In the genomic region with DNA sequence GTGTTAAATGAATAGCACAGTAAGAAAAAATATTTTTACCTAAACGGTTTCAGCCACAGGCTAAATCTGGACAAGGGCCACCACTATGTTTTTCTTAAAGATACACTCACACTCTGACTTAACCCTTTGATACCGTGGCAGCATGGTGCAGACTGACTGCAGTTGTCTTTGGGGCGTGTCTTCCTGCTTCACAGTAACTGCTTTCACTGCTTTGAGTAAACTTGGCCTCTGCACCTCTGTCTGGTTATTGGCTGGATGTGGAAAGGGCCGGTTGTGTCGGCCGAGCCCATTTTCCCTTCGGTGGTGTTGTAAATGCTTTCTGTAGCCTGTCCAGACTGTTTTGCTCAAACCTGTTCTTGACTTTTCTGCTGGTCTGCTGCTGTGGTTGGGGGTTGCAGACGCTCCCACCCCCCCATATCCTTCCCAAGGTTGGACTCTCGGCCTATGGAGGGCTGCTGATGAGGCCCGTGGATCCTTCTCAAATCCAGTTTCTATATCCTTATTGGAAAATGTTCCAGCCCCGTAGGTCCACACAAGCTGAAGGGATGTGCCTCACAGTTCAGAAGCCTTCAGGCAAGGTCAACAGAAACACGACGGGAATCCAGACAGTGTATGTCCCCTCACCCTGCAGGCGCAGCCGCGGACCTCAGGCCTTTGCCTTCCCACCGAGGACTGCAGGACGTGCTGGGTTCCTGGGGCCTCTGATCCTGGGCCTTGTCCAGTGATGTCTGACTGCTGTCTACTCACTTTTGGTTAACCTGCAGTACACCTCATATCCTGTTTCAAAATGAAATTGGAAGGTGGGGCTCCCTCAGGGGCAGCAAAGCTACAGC, we compare ENCODE assay signal across 10 cellular contexts.
DNase-seq lines count a peak whose midpoint lies in the region; ATAC-seq and TF ChIP-seq lines count a peak whose summit lies in the region.
"Had no signal": no experiment of that assay in that cellular context is flagged by ENCODE, and none has a peak within 500 bp of the region (broad histone marks: within the 10 kb centered on the region; RNA-seq: fewer than 3 reads in every experiment).

No MANE protein-coding gene starts in this region.

- H3K4me3 Mint-ChIP-seq in neural progenitor cell, result no peak overlapping the region
- H3K4me3 Mint-ChIP-seq in activated CD8-positive, alpha-beta memory T cell treated with anti-CD3 and anti-CD28 coated beads, Interleukin-2, amount 10 ng/mL, durations not matched to agents 7 days and 5 days, result no peak overlapping the region
- H3K4me3 Mint-ChIP-seq: stimulated activated naive B cell treated with anti-CD40 and anti-IgM and Interleukin-4, amounts not matched to agents 10 μg/mL and 1 μg/mL and 100 μg/mL, for 72 hours had no signal

- no peak overlapping the region for H3K4me2 ChIP-seq in neural progenitor cell

- TF ChIP-seq CTCF in heart left ventricle (IDR thresholded peaks at IDR 0.05) (no peak), stomach (IDR thresholded peaks at IDR 0.05) (no peak), neural progenitor cell (IDR thresholded peaks at IDR 0.05) (no peak)

- CTCF ChIA-PET in activated CD8-positive, alpha-beta memory T cell treated with anti-CD3 and anti-CD28 coated beads, Interleukin-2, amount 10 ng/mL, durations not matched to agents 7 days and 5 days (lab: Charles Lee), result no interaction called here

- H3K27ac ChIP-seq in heart left ventricle, result peak overlapping the region in 1 of 12 donors; percentile 37
- peak overlapping the region; percentile 67 to 76 (median 74) for H3K27ac ChIP-seq in stomach
- H3K27ac ChIP-seq in neural progenitor cell, result no peak overlapping the region

- H3K4me1 Mint-ChIP-seq in neural progenitor cell, result peaks cover 32% of the 10 kb centered on the region
- no peaks in the 10 kb centered on the region for H3K4me1 Mint-ChIP-seq in activated CD8-positive, alpha-beta memory T cell treated with anti-CD3 and anti-CD28 coated beads, Interleukin-2, amount 10 ng/mL, durations not matched to agents 7 days and 5 days
- H3K4me1 Mint-ChIP-seq: stimulated activated naive B cell treated with anti-CD40 and anti-IgM and Interleukin-4, amounts not matched to agents 10 μg/mL and 1 μg/mL and 100 μg/mL, for 72 hours had no signal

- H3K4me3 ChIP-seq in heart left ventricle (peak overlapping the region in 1 of 12 donors; percentile 28), stomach (peak overlapping the region in 2 of 4 donors; percentile 11 to 14), neural progenitor cell (no peak overlapping the region)

- WGBS in heart left ventricle, 4 donors, result 62 to 75% (median 66%) methylated on average over 18 of the region's 18 CpGs
- WGBS in stomach, 5 donors, result 26 to 44% (median 36%) methylated on average over 17 to 18 of the region's 18 CpGs

- H3K36me3 ChIP-seq in heart left ventricle (no peaks in the 10 kb centered on the region), stomach (no peaks in the 10 kb centered on the region), neural progenitor cell (no peaks in the 10 kb centered on the region)

- no peak overlapping the region for H3K27ac Mint-ChIP-seq in neural progenitor cell
- no peak overlapping the region for H3K27ac Mint-ChIP-seq in activated CD8-positive, alpha-beta memory T cell treated with anti-CD3 and anti-CD28 coated beads, Interleukin-2, amount 10 ng/mL, durations not matched to agents 7 days and 5 days
- H3K27ac Mint-ChIP-seq: stimulated activated naive B cell treated with anti-CD40 and anti-IgM and Interleukin-4, amounts not matched to agents 10 μg/mL and 1 μg/mL and 100 μg/mL, for 72 hours had no signal

- peaks cover 3% of the 10 kb centered on the region for H3F3A ChIP-seq in neural progenitor cell (ENCODE audit: low read depth)

- intact Hi-C loops in heart left ventricle (cut with DNase I) (no loop called here), stomach (cut with DNase I; ENCODE audit: low total_unique reads) (no loop called here)

- H3K27me3 ChIP-seq in heart left ventricle, result no peaks in the 10 kb centered on the region
- H3K27me3 ChIP-seq in stomach, result no peaks in the 10 kb centered on the region
- no peaks in the 10 kb centered on the region for H3K27me3 ChIP-seq in neural progenitor cell

- no peak overlapping the region for H3K9ac ChIP-seq in neural progenitor cell

- TF ChIP-seq POLR2A in heart left ventricle (IDR thresholded peaks at IDR 0.05) (no peak), stomach (IDR thresholded peaks at IDR 0.05) (no peak)

- no peak for TF ChIP-seq EP300 in stomach (IDR thresholded peaks at IDR 0.05)

- DNase-seq in heart left ventricle (peak in 1 of 5 donors; percentile 15), stomach (peak; percentile 60), NCI-H1930 (lab: John Stamatoyannopoulos, UW) (no peak), neural progenitor cell (ENCODE audit: low spot score) (no peak)
- no peak for DNase-seq in activated CD8-positive, alpha-beta memory T cell treated with anti-CD3 and anti-CD28 coated beads, Interleukin-2, amount 10 ng/mL, durations not matched to agents 7 days and 5 days
- DNase-seq: stimulated activated naive B cell treated with anti-CD40 and anti-IgM and Interleukin-4, amounts not matched to agents 10 μg/mL and 1 μg/mL and 100 μg/mL, for 72 hours had no signal

- H3K9me3 Mint-ChIP-seq in neural progenitor cell, result peaks cover 2% of the 10 kb centered on the region
- no peaks in the 10 kb centered on the region for H3K9me3 Mint-ChIP-seq in activated CD8-positive, alpha-beta memory T cell treated with anti-CD3 and anti-CD28 coated beads, Interleukin-2, amount 10 ng/mL, durations not matched to agents 7 days and 5 days (ENCODE audit: low read depth)
- H3K9me3 Mint-ChIP-seq: stimulated activated naive B cell treated with anti-CD40 and anti-IgM and Interleukin-4, amounts not matched to agents 10 μg/mL and 1 μg/mL and 100 μg/mL, for 72 hours had no signal

- H4K20me1 ChIP-seq in neural progenitor cell (ENCODE audit: low read depth), result peaks cover 3% of the 10 kb centered on the region

- H2AFZ ChIP-seq in neural progenitor cell (replicated peaks), result no peak overlapping the region

- ATAC-seq in GM19463 (IDR thresholded peaks at IDR 0.05; ENCODE audit: unreplicated experiment) (peak; percentile 62), HG03558 (IDR thresholded peaks at IDR 0.05; ENCODE audit: extremely low read depth, unreplicated experiment) (peak; percentile 54), heart left ventricle (peak in 3 of 4 donors; percentile 65 to 76 (median 66)), HG03432 (IDR thresholded peaks at IDR 0.05; ENCODE audit: unreplicated experiment) (no peak)
- ATAC-seq in activated CD8-positive, alpha-beta memory T cell treated with anti-CD3 and anti-CD28 coated beads, Interleukin-2, amount 10 ng/mL, durations not matched to agents 7 days and 5 days, result no peak
- ATAC-seq: esophagus mucosa; stimulated activated naive B cell treated with anti-CD40 and anti-IgM and Interleukin-4, amounts not matched to agents 10 μg/mL and 1 μg/mL and 100 μg/mL, for 72 hours had no signal

- H3K27me3 Mint-ChIP-seq in neural progenitor cell (ENCODE audit: insufficient read depth, low read depth), result peaks cover 2% of the 10 kb centered on the region
- H3K27me3 Mint-ChIP-seq in activated CD8-positive, alpha-beta memory T cell treated with anti-CD3 and anti-CD28 coated beads, Interleukin-2, amount 10 ng/mL, durations not matched to agents 7 days and 5 days, result peaks cover 5% of the 10 kb centered on the region

- H3K79me2 ChIP-seq in neural progenitor cell (ENCODE audit: low read depth), result peaks cover 34% of the 10 kb centered on the region

- peaks cover 9% of the 10 kb centered on the region for H3K36me3 Mint-ChIP-seq in neural progenitor cell
- H3K36me3 Mint-ChIP-seq in activated CD8-positive, alpha-beta memory T cell treated with anti-CD3 and anti-CD28 coated beads, Interleukin-2, amount 10 ng/mL, durations not matched to agents 7 days and 5 days, result no peaks in the 10 kb centered on the region
- H3K36me3 Mint-ChIP-seq: stimulated activated naive B cell treated with anti-CD40 and anti-IgM and Interleukin-4, amounts not matched to agents 10 μg/mL and 1 μg/mL and 100 μg/mL, for 72 hours had no signal

- peaks cover 0 to 15% (median 0%) of the 10 kb centered on the region in 12 donors for H3K4me1 ChIP-seq in heart left ventricle
- peaks cover 23 to 46% (median 29%) of the 10 kb centered on the region in 4 donors for H3K4me1 ChIP-seq in stomach
- peaks cover 3% of the 10 kb centered on the region for H3K4me1 ChIP-seq in neural progenitor cell

- H3K9me3 ChIP-seq in heart left ventricle, result no peaks in the 10 kb centered on the region
- H3K9me3 ChIP-seq in stomach, result no peaks in the 10 kb centered on the region
- no peaks in the 10 kb centered on the region for H3K9me3 ChIP-seq in neural progenitor cell (ENCODE audit: low read depth)

Comparison
In these comparisons a context has a peak if more than half of its experiments do, and no peak if none do; other contexts are left out.
1. ATAC-seq: peak in GM19463 (single experiment), HG03558 (single experiment) and heart left ventricle (3 of 4); none in activated CD8-positive, alpha-beta memory T cell treated with anti-CD3 and anti-CD28 coated beads, Interleukin-2, amount 10 ng/mL, durations not matched to agents 7 days and 5 days (single experiment) and HG03432 (single experiment).